Comparison of ENCODE assay signal across 8 cellular contexts in genomic region chr6:27126815-27127537, GRCh38.
DNase-seq lines count a peak whose midpoint lies in the region; ATAC-seq and TF ChIP-seq lines count a peak whose summit lies in the region.

No MANE protein-coding gene starts in this region.

- in situ Hi-C loops in gastrocnemius medialis (cut with MboI; ENCODE audit: low sequenced_read_pairs in 4 of 4): loop anchor here in 3 of 4 donors (25.0 kb wide), 4 partner anchors 840 to 1090 kb away; a partner anchor contains a TSS

- ATAC-seq in GM21723 (IDR thresholded peaks at IDR 0.05; ENCODE audit: unreplicated experiment) (peak; percentile 62), gastrocnemius medialis (peak; percentile 82)

- H3K4me3 ChIP-seq in ascending aorta (peak overlapping the region; percentile 39 to 61), gastrocnemius medialis (peak overlapping the region; percentile 21 to 44 (median 36))

- H3K27me3 ChIP-seq in ascending aorta (no peaks in the 10 kb centered on the region), gastrocnemius medialis (no peaks in the 10 kb centered on the region)

- peaks cover 0 to under 1% of the 10 kb centered on the region in 2 donors for H3K4me1 ChIP-seq in ascending aorta
- peaks cover under 1 to 4% of the 10 kb centered on the region in 2 donors for H3K4me1 ChIP-seq in gastrocnemius medialis

- intact Hi-C loops in ascending aorta (cut with DNase I): loop anchor here (1.0 to 2.0 kb wide), 3 partner anchors 31 to 626 kb away; no protein-coding TSS in a partner anchor
- intact Hi-C loops in gastrocnemius medialis (cut with DNase I; ENCODE audit: low total_unique reads): loop anchor here (1.0 to 2.0 kb wide), 3 partner anchors 30 to 768 kb away; no protein-coding TSS in a partner anchor

- TF ChIP-seq POLR2A in gastrocnemius medialis (IDR thresholded peaks at IDR 0.05): no peak

- peak; percentile 75 to 90 (median 75) for TF ChIP-seq CTCF in ascending aorta (IDR thresholded peaks at IDR 0.05)
- peak; percentile 37 to 85 (median 61) for TF ChIP-seq CTCF in gastrocnemius medialis (IDR thresholded peaks at IDR 0.05 in 4 of 5, conservative IDR thresholded peaks at IDR 0.05 in 1 of 5)

- H3K9me3 ChIP-seq in ascending aorta (no peaks in the 10 kb centered on the region), gastrocnemius medialis (no peaks in the 10 kb centered on the region)

- peak; percentile 95 for DNase-seq in Daoy (ENCODE audit: low read depth)
- peak; percentile 93 for DNase-seq in Kasumi-1 (lab: John Stamatoyannopoulos, UW)
- peak; percentile 43 to 90 (median 71) for DNase-seq in T-helper 2 cell
- DNase-seq in ascending aorta (ENCODE audit: low spot score in 2 of 2): peak; percentile 51 to 95
- peak in 40 of 51 donors; percentile 6 to 78 (median 40) for DNase-seq in hypothalamus (lab: John Stamatoyannopoulos, UW)
- peak; percentile 68 to 73 for DNase-seq in gastrocnemius medialis
- DNase-seq in NCI-H2029 treated with DMSO at 0.1 percent for 48 hours (lab: John Stamatoyannopoulos, UW): no peak

- H3K27ac ChIP-seq in ascending aorta (peak overlapping the region; percentile 59 to 64), gastrocnemius medialis (peak overlapping the region in 2 of 4 donors; percentile 18 to 46)

- no peaks in the 10 kb centered on the region for H3K36me3 ChIP-seq in ascending aorta
- H3K36me3 ChIP-seq in gastrocnemius medialis: peaks cover 0 to 3% of the 10 kb centered on the region in 2 donors
